Comparison of ENCODE assay signal across 8 cellular contexts in the genomic region with DNA sequence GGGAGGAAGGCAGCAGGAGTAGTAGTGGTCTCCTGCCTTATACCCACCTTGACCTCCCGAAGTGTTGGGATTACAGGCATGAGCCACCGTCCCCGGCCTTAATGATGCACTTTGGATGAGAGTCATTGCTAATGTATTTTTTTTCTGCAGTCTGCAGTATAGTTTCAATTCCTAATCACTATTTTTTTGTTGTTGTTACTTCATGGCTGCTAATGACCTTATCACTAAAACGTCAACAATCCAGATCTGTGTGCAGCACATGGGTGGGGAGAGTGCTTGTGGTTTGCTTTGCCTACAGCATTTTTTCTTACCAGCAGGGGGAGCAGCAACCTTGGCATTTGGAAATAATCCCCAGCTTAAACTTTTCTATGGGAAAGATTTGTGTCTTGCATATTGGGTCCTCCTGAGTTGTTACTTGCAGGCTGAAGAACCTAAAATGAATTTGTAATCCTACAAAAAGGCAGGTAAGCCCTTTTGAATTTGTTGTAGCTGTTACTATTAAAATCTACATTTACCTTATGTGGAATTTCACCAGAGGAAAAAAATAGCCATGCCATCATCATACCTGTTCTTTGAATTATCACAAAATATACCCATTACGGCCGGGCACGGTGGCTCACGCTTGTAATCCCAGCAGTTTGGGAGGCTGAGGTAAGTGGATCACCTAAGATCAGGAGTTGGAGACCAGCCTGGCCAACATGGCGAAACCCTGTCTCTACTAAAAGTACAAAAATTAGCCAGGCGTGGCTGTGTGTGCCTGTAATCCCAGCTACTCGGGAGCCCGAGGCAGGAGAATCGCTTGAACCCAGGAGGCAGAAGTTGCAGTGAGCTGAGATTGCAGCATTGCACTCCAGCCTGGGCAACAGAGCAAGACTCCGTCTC. TPM values are rescaled to one million over a fixed set of nuclear protein-coding genes. Genes with fewer than 3 reads are reported as not detected.
DNase-seq lines count a peak whose midpoint lies in the region; ATAC-seq and TF ChIP-seq lines count a peak whose summit lies in the region.

No MANE protein-coding gene starts in this region.

- peaks cover 4% of the 10 kb centered on the region; the same call in 1 of the 2 replicates for H3K27me3 ChIP-seq in DOHH2 (ENCODE audit: control insufficient read depth, low read length)
- no peaks in the 10 kb centered on the region; the same call in 1 of the 2 replicates for H3K27me3 ChIP-seq in MG63
- H3K27me3 ChIP-seq in adipocyte (replicated peaks; ENCODE audit: control insufficient read depth, insufficient read depth, low read length): peaks cover 3% of the 10 kb centered on the region
- no peaks in the 10 kb centered on the region for H3K27me3 ChIP-seq in right atrium auricular region
- H3K27me3 ChIP-seq in gastrocnemius medialis: no peaks in the 10 kb centered on the region

- in situ Hi-C loops in gastrocnemius medialis (cut with MboI; ENCODE audit: low sequenced_read_pairs in 4 of 4): loop anchor here in 3 of 4 donors (10.0 to 25.0 kb wide), 2 partner anchors 586 to 588 kb away; partner anchors contain the start of genes THG1L (in 3 of the 3) and LSM11 (in 2 of the 3)

- no peaks in the 10 kb centered on the region for H3K36me3 ChIP-seq in DOHH2 (ENCODE audit: control insufficient read depth, low read length)
- H3K36me3 ChIP-seq in MG63: no peaks in the 10 kb centered on the region
- no peaks in the 10 kb centered on the region for H3K36me3 ChIP-seq in adipocyte (ENCODE audit: control insufficient read depth, insufficient read depth, low read length, severe bottlenecking)
- no peaks in the 10 kb centered on the region for H3K36me3 ChIP-seq in right atrium auricular region
- no peaks in the 10 kb centered on the region for H3K36me3 ChIP-seq in gastrocnemius medialis

- ATAC-seq in GM21576 (IDR thresholded peaks at IDR 0.05; ENCODE audit: unreplicated experiment) (peak; percentile 61), gastrocnemius medialis (peak; percentile 60)

- H3K9me2 ChIP-seq in DOHH2 (replicated peaks; ENCODE audit: control insufficient read depth, low read length): no peaks in the 10 kb centered on the region

- H3K4me3 ChIP-seq in DOHH2 (ENCODE audit: low read length): no peak overlapping the region
- H3K4me3 ChIP-seq in MG63: no peak overlapping the region
- no peak overlapping the region for H3K4me3 ChIP-seq in adipocyte (ENCODE audit: low read length)
- no peak overlapping the region for H3K4me3 ChIP-seq in right atrium auricular region
- H3K4me3 ChIP-seq in gastrocnemius medialis: no peak overlapping the region

- peak; percentile 35 for DNase-seq in MG63
- peak; percentile 51 to 84 (median 72) for DNase-seq in T-helper 1 cell
- peak; percentile 90 for DNase-seq in adipocyte (ENCODE audit: low read depth)
- peak; percentile 77 for DNase-seq in right atrium auricular region (ENCODE audit: low spot score)
- peak in 1 of 2 donors; percentile 30 for DNase-seq in gastrocnemius medialis
- DNase-seq in cortex of kidney (lab: John Stamatoyannopoulos, UW): no peak

- TF ChIP-seq POLR2A in gastrocnemius medialis (IDR thresholded peaks at IDR 0.05): no peak

- no peak overlapping the region for H3K9ac ChIP-seq in adipocyte (ENCODE audit: low read length)

- H4K20me1 ChIP-seq in DOHH2 (ENCODE audit: control insufficient read depth, insufficient read depth, low read depth, low read length): no peaks in the 10 kb centered on the region

- H3K27ac ChIP-seq in DOHH2 (ENCODE audit: low read depth, low read length) (no peak overlapping the region), right atrium auricular region (no peak overlapping the region), gastrocnemius medialis (no peak overlapping the region)

- TF ChIP-seq CTCF in DOHH2 (IDR thresholded peaks at IDR 0.05; ENCODE audit: low read depth, low read length, poor library complexity, severe bottlenecking) (peak; percentile 87), right atrium auricular region (IDR thresholded peaks at IDR 0.05) (peak; percentile 73 to 87), gastrocnemius medialis (IDR thresholded peaks at IDR 0.05 in 4 of 5, conservative IDR thresholded peaks at IDR 0.05 in 1 of 5) (peak in 4 of 5 experiments; percentile 54 to 82 (median 68))

- no peak overlapping the region for H3K4me2 ChIP-seq in DOHH2 (ENCODE audit: low read length)

- no peaks in the 10 kb centered on the region for H3K79me2 ChIP-seq in DOHH2 (ENCODE audit: control insufficient read depth, low read length)

- peaks cover 5% of the 10 kb centered on the region; the same call in 1 of the 2 replicates for H3F3A ChIP-seq in DOHH2 (ENCODE audit: control insufficient read depth, insufficient read depth)

- H3K9me3 ChIP-seq in DOHH2 (ENCODE audit: control insufficient read depth, insufficient read depth, low read length): no peaks in the 10 kb centered on the region
- no peaks in the 10 kb centered on the region for H3K9me3 ChIP-seq in MG63
- H3K9me3 ChIP-seq in adipocyte (ENCODE audit: control insufficient read depth, low read length): no peaks in the 10 kb centered on the region
- H3K9me3 ChIP-seq in right atrium auricular region: no peaks in the 10 kb centered on the region
- H3K9me3 ChIP-seq in gastrocnemius medialis: no peaks in the 10 kb centered on the region

- peaks cover 2% of the 10 kb centered on the region for H3K4me1 ChIP-seq in DOHH2 (ENCODE audit: control insufficient read depth, low read length)
- H3K4me1 ChIP-seq in adipocyte (ENCODE audit: control insufficient read depth, insufficient read depth, low read length): peaks cover under 1% of the 10 kb centered on the region
- H3K4me1 ChIP-seq in right atrium auricular region: peaks cover 0 to 5% of the 10 kb centered on the region in 2 donors
- no peaks in the 10 kb centered on the region for H3K4me1 ChIP-seq in gastrocnemius medialis

- intact Hi-C loops in gastrocnemius medialis (cut with DNase I; ENCODE audit: low total_unique reads): loop anchor here (10.0 kb wide), 1 partner anchor 596 kb away; the partner anchor contains the start of gene LSM11

RNA-seq across cellular contexts. Expression of gene MED7, which starts 6.3 kb away (rescaled TPM):
- total RNA-seq in MG63 (2014; rRNA removed; shearing (Covaris generic); ENCODE audit: low replicate concordance): 15.4 and 27.6 TPM in 2 replicates
- 1 to 10 TPM; 6.2 to 6.8 TPM for total RNA-seq in right atrium auricular region
- 1 to 10 TPM; 7.0 to 9.4 (median 8.5) TPM for total RNA-seq in gastrocnemius medialis

RNA-seq across cellular contexts. Expression of gene GARIN3, which starts 17.1 kb away (rescaled TPM):
- total RNA-seq in MG63 (2014; rRNA removed; shearing (Covaris generic); ENCODE audit: low replicate concordance): not detected in 2 replicates
- total RNA-seq in right atrium auricular region (not detected), gastrocnemius medialis (not detected)

RNA-seq across cellular contexts. Expression of gene ITK, which starts 31.7 kb away (rescaled TPM):
- not detected in 2 replicates for total RNA-seq in MG63 (2014; rRNA removed; shearing (Covaris generic); ENCODE audit: low replicate concordance)
- under 1 TPM; 0.33 to 0.90 TPM for total RNA-seq in right atrium auricular region
- total RNA-seq in gastrocnemius medialis: 1 to 10 TPM in 1 of 4 donors, under 1 TPM in 3; 0.12 to 2.2 (median 0.35) TPM

RNA-seq across cellular contexts. Expression of gene HAVCR2, which starts 40.1 kb away (rescaled TPM):
- total RNA-seq in MG63 (2014; rRNA removed; shearing (Covaris generic); ENCODE audit: low replicate concordance): 0.23 TPM in 1 of 2 replicates, not detected in the other
- total RNA-seq in right atrium auricular region: 1 to 10 TPM; 1.8 to 3.7 TPM
- 1 to 10 TPM; 1.2 to 5.0 (median 1.6) TPM for total RNA-seq in gastrocnemius medialis
